8 cellular contexts compared by ENCODE assay signal in genomic region chr5:138352071-138352721, GRCh38. TPM values are rescaled to one million over a fixed set of nuclear protein-coding genes. Genes with fewer than 3 reads are reported as not detected.
DNase-seq lines count a peak whose midpoint lies in the region; ATAC-seq and TF ChIP-seq lines count a peak whose summit lies in the region.

Gene KDM3B (plus strand): TSS chr5:138352685. CDS start chr5:138352796, 111 bp downstream.

- no peaks in the 10 kb centered on the region for H3K27me3 ChIP-seq in SU-DHL-6 (ENCODE audit: low read length)
- H3K27me3 ChIP-seq in parathyroid adenoma (ENCODE audit: control insufficient read depth, insufficient read depth, low read length) = no peaks in the 10 kb centered on the region
- no peaks in the 10 kb centered on the region for H3K27me3 ChIP-seq in thyroid gland

- H3K4me3 ChIP-seq in GM08714 (ENCODE audit: low read length) = peak within 1 kb of the TSS; percentile 100
- H3K4me3 ChIP-seq in HFF-Myc (replicated peaks; ENCODE audit: low read depth, low read length) = peak within 1 kb of the TSS; percentile 89
- H3K4me3 ChIP-seq in NB4 (ENCODE audit: low read depth, low read length) = peak within 1 kb of the TSS; percentile 82
- peak within 1 kb of the TSS; percentile 100 for H3K4me3 ChIP-seq in SU-DHL-6 (ENCODE audit: insufficient read depth, low read length, poor library complexity, severe bottlenecking)
- peak within 1 kb of the TSS; percentile 88 for H3K4me3 ChIP-seq in parathyroid adenoma (ENCODE audit: low read depth, low read length)
- peak within 1 kb of the TSS; percentile 41 to 96 (median 77) for H3K4me3 ChIP-seq in thyroid gland (replicated peaks in 1 of 3)

- intact Hi-C loops in Right ventricle myocardium inferior (cut with DNase I) (loop anchor here (2.0 kb wide), 1 partner anchor 13 kb away; the partner anchor contains the start of gene FAM53C), thyroid gland (cut with DNase I) (no loop called here)

- H3K27me3 Mint-ChIP-seq in activated naive CD8-positive, alpha-beta T cell treated with anti-CD3 and anti-CD28 coated beads for 36 hours = no peaks in the 10 kb centered on the region

- H3K9ac ChIP-seq in SU-DHL-6 (ENCODE audit: low read length) (peak within 1 kb of the TSS; percentile 98), parathyroid adenoma (peak within 1 kb of the TSS; percentile 97)

- TF ChIP-seq POLR2A in NB4 (IDR thresholded peaks at IDR 0.05; ENCODE audit: extremely low read depth, insufficient read length) = peak; percentile 32
- TF ChIP-seq POLR2A in thyroid gland (IDR thresholded peaks at IDR 0.05) = no peak

- H3K4me1 ChIP-seq in parathyroid adenoma (peaks cover 13% of the 10 kb centered on the region), thyroid gland (peaks cover 21 to 25% of the 10 kb centered on the region in 2 donors)

- H3K36me3 ChIP-seq in SU-DHL-6 (ENCODE audit: low read length) = no peaks in the 10 kb centered on the region
- H3K36me3 ChIP-seq in parathyroid adenoma (ENCODE audit: control insufficient read depth, insufficient read depth, low read length) = no peaks in the 10 kb centered on the region
- peaks cover 3 to 8% of the 10 kb centered on the region in 2 donors for H3K36me3 ChIP-seq in thyroid gland

- 49 to 71% methylated on average over 3 of the region's 30 CpGs for whole genome bisulfite sequencing in thyroid gland, 2 donors

- H3K4me1 Mint-ChIP-seq in activated naive CD8-positive, alpha-beta T cell treated with anti-CD3 and anti-CD28 coated beads for 36 hours = peaks cover 48% of the 10 kb centered on the region

- H4K20me1 ChIP-seq in SU-DHL-6 (ENCODE audit: low read depth, low read length) = peaks cover 12% of the 10 kb centered on the region; the same call in 1 of the 2 replicates

- no peaks in the 10 kb centered on the region for H3K9me2 ChIP-seq in SU-DHL-6 (replicated peaks; ENCODE audit: insufficient read depth, low read length)

- peak within 1 kb of the TSS; percentile 82 for H2AFZ ChIP-seq in SU-DHL-6 (ENCODE audit: low read depth, low read length, severe bottlenecking)
- H2AFZ ChIP-seq in parathyroid adenoma = peak within 1 kb of the TSS; percentile 92

- H3K79me2 ChIP-seq in SU-DHL-6 (ENCODE audit: insufficient read depth, low read length) (peaks cover 42% of the 10 kb centered on the region), parathyroid adenoma (peaks cover 27% of the 10 kb centered on the region)

- H3K9me3 Mint-ChIP-seq in activated naive CD8-positive, alpha-beta T cell treated with anti-CD3 and anti-CD28 coated beads for 36 hours = peaks cover 6% of the 10 kb centered on the region

- peak within 1 kb of the TSS; percentile 97 for H3K27ac ChIP-seq in SU-DHL-6 (ENCODE audit: low read depth, low read length)
- peak within 1 kb of the TSS; percentile 92 for H3K27ac ChIP-seq in parathyroid adenoma
- H3K27ac ChIP-seq in thyroid gland = peak within 1 kb of the TSS; percentile 96 to 97 (median 96)

- peaks cover 23% of the 10 kb centered on the region for H3F3A ChIP-seq in SU-DHL-6 (ENCODE audit: insufficient read depth)

- no peaks in the 10 kb centered on the region; the same call in 1 of the 2 replicates for H3K9me3 ChIP-seq in SU-DHL-6 (ENCODE audit: insufficient read depth, low read length)
- H3K9me3 ChIP-seq in parathyroid adenoma (ENCODE audit: control insufficient read depth, low read length) = no peaks in the 10 kb centered on the region
- no peaks in the 10 kb centered on the region for H3K9me3 ChIP-seq in thyroid gland

- TF ChIP-seq CTCF in HFF-Myc (IDR thresholded peaks at IDR 0.05; ENCODE audit: low read depth, low read length, missing control alignments) (peak; percentile 99), NB4 (IDR thresholded peaks at IDR 0.05; ENCODE audit: low read depth, low read length) (peak; percentile 94), SU-DHL-6 (IDR thresholded peaks at IDR 0.05; ENCODE audit: insufficient read depth, low read length, poor library complexity, severe bottlenecking) (peak; percentile 99), parathyroid adenoma (IDR thresholded peaks at IDR 0.05) (peak; percentile 100), thyroid gland (IDR thresholded peaks at IDR 0.05) (peak; percentile 95 to 100 (median 98))

- peak within 1 kb of the TSS; percentile 94 for H3K27ac Mint-ChIP-seq in activated naive CD8-positive, alpha-beta T cell treated with anti-CD3 and anti-CD28 coated beads for 36 hours

- peak within 1 kb of the TSS; percentile 99 for H3K4me3 Mint-ChIP-seq in activated naive CD8-positive, alpha-beta T cell treated with anti-CD3 and anti-CD28 coated beads for 36 hours

- H3K4me2 ChIP-seq in SU-DHL-6 (ENCODE audit: low read depth, low read length, poor library complexity, severe bottlenecking) (peak within 1 kb of the TSS; percentile 83), parathyroid adenoma (ENCODE audit: low read length) (peak within 1 kb of the TSS; percentile 59)

- peaks cover 17% of the 10 kb centered on the region for H3K36me3 Mint-ChIP-seq in activated naive CD8-positive, alpha-beta T cell treated with anti-CD3 and anti-CD28 coated beads for 36 hours

- ATAC-seq in Right ventricle myocardium inferior = peak; percentile 80

- DNase-seq in HFF-Myc (ENCODE audit: extremely low read depth, low read depth) (no peak), NB4 (ENCODE audit: low read depth) (peak; percentile 91), Right ventricle myocardium inferior (ENCODE audit: missing footprints) (peak; percentile 93), thyroid gland (peak; percentile 79 to 81)
- DNase-seq in activated naive CD8-positive, alpha-beta T cell treated with anti-CD3 and anti-CD28 coated beads for 36 hours = peak; percentile 97

RNA-seq across cellular contexts. Expression of gene KDM3B, which starts in this region (rescaled TPM):
- total RNA-seq in activated naive CD8-positive, alpha-beta T cell treated with anti-CD3 and anti-CD28 coated beads for 36 hours = 10 to 100 TPM; 38.0 to 39.8 TPM
- total RNA-seq in Right ventricle myocardium inferior = 36.3 TPM
- 10 to 100 TPM; 64.8 to 89.4 (median 75.6) TPM for total RNA-seq in thyroid gland
